1 cellular context compared by ENCODE assay signal in the genomic region with DNA sequence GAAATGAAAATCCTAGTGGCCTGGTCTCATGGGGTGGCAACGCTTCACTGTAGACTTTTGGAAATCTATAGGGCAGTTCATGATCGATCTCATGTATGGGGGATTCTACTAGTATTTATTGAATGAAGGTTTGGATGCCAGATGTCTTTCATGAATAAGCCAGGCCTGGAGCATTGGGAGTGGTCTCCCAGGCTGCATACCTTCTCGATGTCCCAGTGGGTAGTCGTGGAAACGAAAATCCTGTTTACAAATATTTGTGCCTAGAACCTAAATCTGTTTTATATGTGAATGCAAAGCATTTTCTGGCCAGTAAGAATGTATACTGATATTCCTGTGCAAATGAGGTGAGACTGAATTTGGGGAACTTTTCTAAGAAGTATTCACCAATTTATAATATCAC.
TF ChIP-seq lines count a peak whose summit lies in the region.

No MANE protein-coding gene starts in this region.

TF ChIP-seq in GM23338, 12 proteins besides CTCF, POLR2A, EP300 and RAD21 (continued from another document):
- TF ChIP-seq ZNF462 (CRISPR knock-in tag; IDR thresholded peaks at IDR 0.05) (no peak), STAT1 (IDR thresholded peaks at IDR 0.05; ENCODE audit: unreplicated experiment) (no peak)
